ENCODE assay signal across 1 cellular context in the genomic region with DNA sequence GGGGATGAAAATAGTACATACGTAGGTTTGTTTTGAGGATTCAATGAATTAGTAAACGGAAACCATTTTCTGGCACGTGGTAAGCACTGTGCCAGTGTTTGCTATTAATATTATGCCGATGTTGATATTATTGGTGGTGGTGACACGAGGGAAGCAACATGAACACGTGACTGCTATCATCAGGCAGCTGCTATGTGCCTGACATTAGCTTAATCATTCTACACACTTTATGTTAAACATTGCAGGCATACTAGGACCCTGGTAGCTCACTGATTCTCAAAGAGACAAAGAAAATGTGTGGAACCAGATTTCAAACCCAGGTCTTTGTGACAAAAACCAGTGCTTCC.
TF ChIP-seq lines count a peak whose summit lies in the region.

No MANE protein-coding gene starts in this region.

TF ChIP-seq in GM12878, 131 proteins besides CTCF, POLR2A, EP300 and RAD21:
- TF ChIP-seq, protein P1, sequence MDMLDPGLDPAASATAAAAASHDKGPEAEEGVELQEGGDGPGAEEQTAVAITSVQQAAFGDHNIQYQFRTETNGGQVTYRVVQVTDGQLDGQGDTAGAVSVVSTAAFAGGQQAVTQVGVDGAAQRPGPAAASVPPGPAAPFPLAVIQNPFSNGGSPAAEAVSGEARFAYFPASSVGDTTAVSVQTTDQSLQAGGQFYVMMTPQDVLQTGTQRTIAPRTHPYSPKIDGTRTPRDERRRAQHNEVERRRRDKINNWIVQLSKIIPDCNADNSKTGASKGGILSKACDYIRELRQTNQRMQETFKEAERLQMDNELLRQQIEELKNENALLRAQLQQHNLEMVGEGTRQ (IDR thresholded peaks at IDR 0.05; ENCODE audit: borderline replicate concordance, low read depth, low read length), result peak; percentile 43; the same call in 1 of the 2 replicates
- TF ChIP-seq MEF2B (IDR thresholded peaks at IDR 0.05; ENCODE audit: partially characterized antibody, poor library complexity, severe bottlenecking) (peak; percentile 9), MTA2 (IDR thresholded peaks at IDR 0.05; ENCODE audit: low read depth) (no peak), ESRRA (IDR thresholded peaks at IDR 0.05; ENCODE audit: low read length) (no peak), RAD51 (IDR thresholded peaks at IDR 0.05) (peak; percentile 89), BHLHE40 (IDR thresholded peaks at IDR 0.05; ENCODE audit: borderline replicate concordance in 1 of 2, low read depth in 2 of 2, low read length in 1 of 2) (peak; percentile 5 to 61; a peak in 2 of 4 replicates)
- TF ChIP-seq, protein P2, sequence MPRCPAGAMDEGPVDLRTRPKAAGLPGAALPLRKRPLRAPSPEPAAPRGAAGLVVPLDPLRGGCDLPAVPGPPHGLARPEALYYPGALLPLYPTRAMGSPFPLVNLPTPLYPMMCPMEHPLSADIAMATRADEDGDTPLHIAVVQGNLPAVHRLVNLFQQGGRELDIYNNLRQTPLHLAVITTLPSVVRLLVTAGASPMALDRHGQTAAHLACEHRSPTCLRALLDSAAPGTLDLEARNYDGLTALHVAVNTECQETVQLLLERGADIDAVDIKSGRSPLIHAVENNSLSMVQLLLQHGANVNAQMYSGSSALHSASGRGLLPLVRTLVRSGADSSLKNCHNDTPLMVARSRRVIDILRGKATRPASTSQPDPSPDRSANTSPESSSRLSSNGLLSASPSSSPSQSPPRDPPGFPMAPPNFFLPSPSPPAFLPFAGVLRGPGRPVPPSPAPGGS (IDR thresholded peaks at IDR 0.05; ENCODE audit: borderline replicate concordance, insufficient read depth, low read depth, low read length, poor library complexity, severe bottlenecking), result no peak
TF ChIP-seq in GM12878: peak in this region for 4.
